36 cellular contexts compared by ENCODE assay signal in the genomic region with DNA sequence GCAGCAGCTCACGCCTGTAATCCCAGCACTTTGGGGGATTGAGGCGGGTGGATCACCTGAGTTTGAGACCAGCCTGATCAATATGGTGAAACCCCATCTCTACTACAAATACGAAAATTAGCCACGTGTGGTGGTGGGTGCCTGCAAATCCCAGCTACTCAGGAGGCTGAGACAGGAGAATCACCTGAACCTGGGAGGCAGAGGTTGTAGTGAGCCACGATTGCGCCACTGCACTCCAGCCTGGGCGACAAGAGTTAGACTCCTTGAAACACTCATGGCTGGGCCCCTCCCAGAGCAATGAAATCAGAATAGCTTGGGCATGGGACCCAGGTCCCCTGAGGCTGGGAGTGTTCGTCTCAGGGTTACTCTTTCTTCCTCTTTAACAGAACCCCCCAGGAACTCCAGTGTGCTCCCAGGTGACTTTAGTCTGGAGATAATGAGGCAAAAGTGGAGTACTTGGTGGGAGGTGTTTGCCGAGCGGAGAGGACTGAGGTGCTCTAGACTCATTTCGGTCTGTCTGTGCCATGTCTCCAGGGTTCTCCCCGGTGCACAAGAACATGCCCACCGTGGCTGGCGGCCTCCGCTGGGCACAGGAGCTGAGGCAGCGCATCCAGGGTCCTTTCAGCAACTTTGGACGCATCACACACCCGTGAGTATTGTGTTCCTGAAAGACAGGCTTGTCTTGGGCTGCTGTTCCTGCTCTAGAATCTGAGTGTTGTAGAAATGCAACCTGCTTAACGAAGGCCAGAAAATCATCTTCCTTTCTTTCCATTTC. TPM values are rescaled to one million over a fixed set of nuclear protein-coding genes. Genes with fewer than 3 reads are reported as not detected.
"Had no signal": no experiment of that assay in that cellular context is flagged by ENCODE, and none has a peak within 500 bp of the region (broad histone marks: within the 10 kb centered on the region; RNA-seq: fewer than 3 reads in every experiment).

No MANE protein-coding gene starts in this region.

- H3K4me3 ChIP-seq: MG63 had no signal

- H3K9me3 ChIP-seq: MG63 had no signal

- H3K36me3 ChIP-seq: MG63 had no signal

- DNase-seq: Karpas-422, KBM-7, KG1, MG63, MM.1S, NCI-H1048, NCI-H1092, NCI-H1092 treated with DMSO at 0.1 percent for 48 hours, NCI-H1105, NCI-H1105 treated with DMSO at 0.1 percent for 48 hours, NCI-H1417, NCI-H1417 treated with DMSO at 0.1 percent for 48 hours, NCI-H1436, NCI-H1436 treated with DMSO at 0.1 percent for 48 hours, NCI-H146, NCI-H1694, NCI-H1694 treated with DMSO at 0.1 percent for 48 hours, NCI-H187, NCI-H187 treated with DMSO at 0.1 percent for 48 hours, NCI-H1930, NCI-H2029, NCI-H2029 treated with DMSO at 0.1 percent for 48 hours, NCI-H2081, NCI-H2081 treated with DMSO at 0.1 percent for 48 hours, NCI-H2107, NCI-H2171, NCI-H2171 treated with DMSO at 0.1 percent for 48 hours, NCI-H2227 treated with DMSO at 0.1 percent for 48 hours, NCI-H226, NCI-H345, NCI-H446, NCI-H446 treated with DMSO at 0.1 percent for 48 hours, NCI-H510A had no signal

- H3K27me3 ChIP-seq: MG63 had no signal

- H3K27ac ChIP-seq: KMS-11 had no signal

RNA-seq across cellular contexts. Expression of a gene that starts 41.7 kb away (rescaled TPM):
- total RNA-seq: M059J, NCI-H460 had no signal
